ENCODE assay signal across 1 cellular context in genomic region chr10:117130346-117130745, GRCh38.
TF ChIP-seq lines count a peak whose summit lies in the region.

No MANE protein-coding gene starts in this region.

TF ChIP-seq in GM23338, 12 proteins besides CTCF, POLR2A, EP300 and RAD21 (continued from another document):
- TF ChIP-seq, protein P1, sequence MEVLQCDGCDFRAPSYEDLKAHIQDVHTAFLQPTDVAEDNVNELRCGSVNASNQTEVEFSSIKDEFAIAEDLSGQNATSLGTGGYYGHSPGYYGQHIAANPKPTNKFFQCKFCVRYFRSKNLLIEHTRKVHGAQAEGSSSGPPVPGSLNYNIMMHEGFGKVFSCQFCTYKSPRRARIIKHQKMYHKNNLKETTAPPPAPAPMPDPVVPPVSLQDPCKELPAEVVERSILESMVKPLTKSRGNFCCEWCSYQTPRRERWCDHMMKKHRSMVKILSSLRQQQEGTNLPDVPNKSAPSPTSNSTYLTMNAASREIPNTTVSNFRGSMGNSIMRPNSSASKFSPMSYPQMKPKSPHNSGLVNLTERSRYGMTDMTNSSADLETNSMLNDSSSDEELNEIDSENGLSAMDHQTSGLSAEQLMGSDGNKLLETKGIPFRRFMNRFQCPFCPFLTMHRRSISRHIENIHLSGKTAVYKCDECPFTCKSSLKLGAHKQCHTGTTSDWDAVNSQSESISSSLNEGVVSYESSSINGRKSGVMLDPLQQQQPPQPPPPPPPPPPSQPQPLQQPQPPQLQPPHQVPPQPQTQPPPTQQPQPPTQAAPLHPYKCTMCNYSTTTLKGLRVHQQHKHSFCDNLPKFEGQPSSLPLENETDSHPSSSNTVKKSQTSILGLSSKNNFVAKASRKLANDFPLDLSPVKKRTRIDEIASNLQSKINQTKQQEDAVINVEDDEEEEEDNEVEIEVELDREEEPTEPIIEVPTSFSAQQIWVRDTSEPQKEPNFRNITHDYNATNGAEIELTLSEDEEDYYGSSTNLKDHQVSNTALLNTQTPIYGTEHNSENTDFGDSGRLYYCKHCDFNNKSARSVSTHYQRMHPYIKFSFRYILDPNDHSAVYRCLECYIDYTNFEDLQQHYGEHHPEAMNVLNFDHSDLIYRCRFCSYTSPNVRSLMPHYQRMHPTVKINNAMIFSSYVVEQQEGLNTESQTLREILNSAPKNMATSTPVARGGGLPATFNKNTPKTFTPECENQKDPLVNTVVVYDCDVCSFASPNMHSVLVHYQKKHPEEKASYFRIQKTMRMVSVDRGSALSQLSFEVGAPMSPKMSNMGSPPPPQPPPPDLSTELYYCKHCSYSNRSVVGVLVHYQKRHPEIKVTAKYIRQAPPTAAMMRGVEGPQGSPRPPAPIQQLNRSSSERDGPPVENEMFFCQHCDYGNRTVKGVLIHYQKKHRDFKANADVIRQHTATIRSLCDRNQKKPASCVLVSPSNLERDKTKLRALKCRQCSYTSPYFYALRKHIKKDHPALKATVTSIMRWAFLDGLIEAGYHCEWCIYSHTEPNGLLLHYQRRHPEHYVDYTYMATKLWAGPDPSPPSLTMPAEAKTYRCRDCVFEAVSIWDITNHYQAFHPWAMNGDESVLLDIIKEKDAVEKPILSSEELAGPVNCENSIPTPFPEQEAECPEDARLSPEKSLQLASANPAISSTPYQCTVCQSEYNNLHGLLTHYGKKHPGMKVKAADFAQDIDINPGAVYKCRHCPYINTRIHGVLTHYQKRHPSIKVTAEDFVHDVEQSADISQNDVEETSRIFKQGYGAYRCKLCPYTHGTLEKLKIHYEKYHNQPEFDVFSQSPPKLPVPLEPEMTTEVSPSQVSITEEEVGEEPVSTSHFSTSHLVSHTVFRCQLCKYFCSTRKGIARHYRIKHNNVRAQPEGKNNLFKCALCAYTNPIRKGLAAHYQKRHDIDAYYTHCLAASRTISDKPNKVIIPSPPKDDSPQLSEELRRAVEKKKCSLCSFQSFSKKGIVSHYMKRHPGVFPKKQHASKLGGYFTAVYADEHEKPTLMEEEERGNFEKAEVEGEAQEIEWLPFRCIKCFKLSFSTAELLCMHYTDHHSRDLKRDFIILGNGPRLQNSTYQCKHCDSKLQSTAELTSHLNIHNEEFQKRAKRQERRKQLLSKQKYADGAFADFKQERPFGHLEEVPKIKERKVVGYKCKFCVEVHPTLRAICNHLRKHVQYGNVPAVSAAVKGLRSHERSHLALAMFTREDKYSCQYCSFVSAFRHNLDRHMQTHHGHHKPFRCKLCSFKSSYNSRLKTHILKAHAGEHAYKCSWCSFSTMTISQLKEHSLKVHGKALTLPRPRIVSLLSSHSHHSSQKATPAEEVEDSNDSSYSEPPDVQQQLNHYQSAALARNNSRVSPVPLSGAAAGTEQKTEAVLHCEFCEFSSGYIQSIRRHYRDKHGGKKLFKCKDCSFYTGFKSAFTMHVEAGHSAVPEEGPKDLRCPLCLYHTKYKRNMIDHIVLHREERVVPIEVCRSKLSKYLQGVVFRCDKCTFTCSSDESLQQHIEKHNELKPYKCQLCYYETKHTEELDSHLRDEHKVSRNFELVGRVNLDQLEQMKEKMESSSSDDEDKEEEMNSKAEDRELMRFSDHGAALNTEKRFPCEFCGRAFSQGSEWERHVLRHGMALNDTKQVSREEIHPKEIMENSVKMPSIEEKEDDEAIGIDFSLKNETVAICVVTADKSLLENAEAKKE (CRISPR knock-in tag; IDR thresholded peaks at IDR 0.05), result no peak
